18 cellular contexts compared by ENCODE assay signal in genomic region chr9:19440376-19440775, GRCh38.
"Had no signal": no experiment of that assay in that cellular context is flagged by ENCODE, and none has a peak within 500 bp of the region (broad histone marks: within the 10 kb centered on the region; RNA-seq: fewer than 3 reads in every experiment).

No MANE protein-coding gene starts in this region.

- H3K4me3 ChIP-seq: MG63 had no signal

- H3K27me3 ChIP-seq: MG63 had no signal

- DNase-seq: KBM-7, MG63, NCI-H1092, NCI-H1105 treated with DMSO at 0.1 percent for 48 hours, NCI-H1417 treated with DMSO at 0.1 percent for 48 hours, NCI-H146, NCI-H1694 treated with DMSO at 0.1 percent for 48 hours, NCI-H1930, NCI-H2081, NCI-H2107, NCI-H2227 treated with DMSO at 0.1 percent for 48 hours, NCI-H524, NCI-H526 treated with DMSO at 0.1 percent for 48 hours, NCI-H774, SHP77, SK-N-SH had no signal

- ATAC-seq: Panc1 had no signal

- H3K27ac ChIP-seq: RWPE1 had no signal

- H3K4me2 ChIP-seq: SK-N-SH had no signal

- H3K36me3 ChIP-seq: MG63 had no signal

- H3K9ac ChIP-seq: SK-N-SH had no signal

- H3K9me3 ChIP-seq: MG63, SK-N-SH had no signal
